Comparison of ENCODE assay signal across 8 cellular contexts in genomic region chr1:26126321-26127084, GRCh38. TPM values are rescaled to one million over a fixed set of nuclear protein-coding genes. Genes with fewer than 3 reads are reported as not detected.
DNase-seq lines count a peak whose midpoint lies in the region; ATAC-seq and TF ChIP-seq lines count a peak whose summit lies in the region.

No MANE protein-coding gene starts in this region.

- DNase-seq in GM12865 (ENCODE audit: low read depth), result peak; percentile 73
- peak; percentile 21 for DNase-seq in NCI-H524 treated with DMSO at 0.1 percent for 48 hours (lab: John Stamatoyannopoulos, UW)
- peak; percentile 28 for DNase-seq in activated CD8-positive, alpha-beta memory T cell treated with anti-CD3 and anti-CD28 coated beads, Interleukin-2, amount 50 U/mL, for 4 hours
- no peak for DNase-seq in right cardiac atrium
- peak; percentile 35 to 40 for DNase-seq in thyroid gland
- no peak for DNase-seq in SHP77 (lab: John Stamatoyannopoulos, UW)
- DNase-seq in SHP77 treated with DMSO at 0.1 percent for 48 hours (lab: John Stamatoyannopoulos, UW), result no peak

- H3K4me3 ChIP-seq in GM12865 (ENCODE audit: low read depth, low read length) (no peak overlapping the region), right cardiac atrium (ENCODE audit: low read length) (no peak overlapping the region), thyroid gland (replicated peaks in 1 of 3) (no peak overlapping the region)

- ATAC-seq in HG03060 (IDR thresholded peaks at IDR 0.05; ENCODE audit: low read depth, unreplicated experiment) (peak; percentile 70), right cardiac atrium (peak; percentile 56 to 57)

- H3K4me1 ChIP-seq in right cardiac atrium (ENCODE audit: control insufficient read depth, insufficient read depth, low read length) (no peaks in the 10 kb centered on the region), thyroid gland (peaks cover 53 to 83% of the 10 kb centered on the region in 2 donors)

- H3K9me3 ChIP-seq in right cardiac atrium (ENCODE audit: control insufficient read depth, low read length) (no peaks in the 10 kb centered on the region), thyroid gland (no peaks in the 10 kb centered on the region)

- TF ChIP-seq POLR2A in thyroid gland (IDR thresholded peaks at IDR 0.05), result no peak

- TF ChIP-seq CTCF in GM12865 (IDR thresholded peaks at IDR 0.05; ENCODE audit: insufficient read depth, low read depth, low read length, missing control alignments), result no peak
- no peak for TF ChIP-seq CTCF in thyroid gland (IDR thresholded peaks at IDR 0.05)

- H3K36me3 ChIP-seq in thyroid gland, result no peaks in the 10 kb centered on the region

- no peaks in the 10 kb centered on the region for H3K27me3 ChIP-seq in right cardiac atrium (ENCODE audit: control insufficient read depth, insufficient read depth)
- H3K27me3 ChIP-seq in thyroid gland, result no peaks in the 10 kb centered on the region

- H3K27ac ChIP-seq in right cardiac atrium (ENCODE audit: low read length) (no peak overlapping the region), thyroid gland (peak overlapping the region; percentile 69 to 76 (median 70))

- intact Hi-C loops in right cardiac atrium (cut with DNase I) (no loop called here), thyroid gland (cut with DNase I) (no loop called here)

- 66% methylated on average over 9 of the region's 9 CpGs for WGBS in right cardiac atrium
- WGBS in thyroid gland, 2 donors, result 63 to 66% methylated on average over 9 of the region's 9 CpGs

RNA-seq across cellular contexts. Expression of gene PDIK1L, which starts 14.9 kb away (rescaled TPM):
- total RNA-seq in right cardiac atrium (1 to 10 TPM; 3.7 to 5.2 (median 4.5) TPM), thyroid gland (10 to 100 TPM; 24.2 to 39.0 (median 25.5) TPM)
- 1.1 TPM for polyA plus RNA-seq in right cardiac atrium

RNA-seq across cellular contexts. Expression of gene FAM110D, which starts 32.4 kb away (rescaled TPM):
- total RNA-seq in right cardiac atrium (1 to 10 TPM; 1.9 to 2.7 (median 2.5) TPM), thyroid gland (10 to 100 TPM in 1 of 4 donors, 1 to 10 TPM in 3; 3.5 to 15.6 (median 6.8) TPM)
- polyA plus RNA-seq in right cardiac atrium, result 4.2 TPM

RNA-seq across cellular contexts. Expression of gene C1orf232, which starts 42.3 kb away (rescaled TPM):
- not detected for total RNA-seq in right cardiac atrium
- not detected for polyA plus RNA-seq in right cardiac atrium
- total RNA-seq in thyroid gland, result not detected

RNA-seq across cellular contexts. Expression of gene ZNF593, which starts 43.2 kb away (rescaled TPM):
- total RNA-seq in right cardiac atrium, result 10 to 100 TPM; 14.4 to 24.2 (median 20.5) TPM
- 31.9 TPM for polyA plus RNA-seq in right cardiac atrium
- 10 to 100 TPM; 18.3 to 65.8 (median 27.3) TPM for total RNA-seq in thyroid gland

RNA-seq across cellular contexts. Expression of gene ZNF593OS, which starts 45.1 kb away (rescaled TPM):
- total RNA-seq in right cardiac atrium (not detected), thyroid gland (under 1 TPM in 1 of 4 donors, not detected in 3; 0.33 TPM)
- polyA plus RNA-seq in right cardiac atrium, result 0.18 TPM

Comparison
In these comparisons a context has a peak if more than half of its experiments do, and no peak if none do; other contexts are left out.
1. DNase-seq: peak in GM12865 (single experiment), NCI-H524 treated with DMSO at 0.1 percent for 48 hours (single experiment), activated CD8-positive, alpha-beta memory T cell treated with anti-CD3 and anti-CD28 coated beads, Interleukin-2, amount 50 U/mL, for 4 hours (single experiment) and thyroid gland (2 of 2); none in right cardiac atrium (0 of 3), SHP77 (0 of 2) and SHP77 treated with DMSO at 0.1 percent for 48 hours (single experiment).
2. RNA of gene PDIK1L, which starts 14.9 kb away (total RNA-seq): 24.2 to 39.0 TPM in thyroid gland; 3.7 to 5.2 TPM in right cardiac atrium; every median in the first group is over 4 times any median in the second.